In genomic region chr11:17734986-17735822, GRCh38 we compare ENCODE assay signal across 8 cellular contexts. TPM values are rescaled to one million over a fixed set of nuclear protein-coding genes. Genes with fewer than 3 reads are reported as not detected.
A peak's percentile ranks its signal among the peaks of the same experiment; 100 is the strongest.
DNase-seq lines count a peak whose midpoint lies in the region; ATAC-seq and TF ChIP-seq lines count a peak whose summit lies in the region.
"Had no signal": no experiment of that assay in that cellular context is flagged by ENCODE, and none has a peak within 500 bp of the region (broad histone marks: within the 10 kb centered on the region; RNA-seq: fewer than 3 reads in every experiment).

No MANE protein-coding gene starts in this region.

- H3K4me1 Mint-ChIP-seq in activated CD4-positive, alpha-beta memory T cell treated with anti-CD3 and anti-CD28 coated beads for 36 hours (ENCODE audit: low read depth) = peaks cover 7% of the 10 kb centered on the region
- H3K4me1 Mint-ChIP-seq in naive thymus-derived CD8-positive, alpha-beta T cell = peaks cover 2 to 10% (median 8%) of the 10 kb centered on the region in 4 donors

- intact Hi-C loops in activated CD4-positive, alpha-beta memory T cell treated with anti-CD3 and anti-CD28 coated beads for 36 hours (cut with micrococcal nuclease) = no loop called here

- DNase-seq in KBM-7 (peak; percentile 58), fibroblast of lung (ENCODE audit: low read depth in 2 of 2) (peak; percentile 61 to 79), OCI-M2 (lab: John Stamatoyannopoulos, UW; ENCODE audit: unreplicated experiment) (no peak)
- peak; percentile 58 for DNase-seq in activated CD4-positive, alpha-beta memory T cell treated with anti-CD3 and anti-CD28 coated beads for 36 hours
- peak in 4 of 10 donors; percentile 2 to 26 (median 14) for DNase-seq in naive thymus-derived CD8-positive, alpha-beta T cell

- in situ Hi-C loops in KBM-7 (cut with MboI; ENCODE audit: low pct_unique_long_range_greater_than_20kb, low sequenced_read_pairs) = loop anchor here (10.0 kb wide), 1 partner anchor 240 kb away; no protein-coding TSS in a partner anchor

- no peak overlapping the region for H2AFZ ChIP-seq in fibroblast of lung (ENCODE audit: low read length)

- H3K9me3 ChIP-seq in fibroblast of lung (ENCODE audit: control insufficient read depth, insufficient read depth, low read depth, low read length) (no peaks in the 10 kb centered on the region), thymus (ENCODE audit: control insufficient read depth) (no peaks in the 10 kb centered on the region)

- H3K9ac ChIP-seq in fibroblast of lung (ENCODE audit: insufficient read depth, low read length) = no peak overlapping the region

- H3K36me3 Mint-ChIP-seq in activated CD4-positive, alpha-beta memory T cell treated with anti-CD3 and anti-CD28 coated beads for 36 hours = no peaks in the 10 kb centered on the region
- H3K36me3 Mint-ChIP-seq in naive thymus-derived CD8-positive, alpha-beta T cell = no peaks in the 10 kb centered on the region

- peak overlapping the region in 1 of 4 experiments; percentile 39 for H3K4me3 ChIP-seq in fibroblast of lung (replicated peaks in 1 of 4; ENCODE audit: control extremely low read depth in 1 of 4, insufficient read depth in 1 of 4, low read depth in 3 of 4, low read length in 4 of 4)
- peak overlapping the region; percentile 44 for H3K4me3 ChIP-seq in thymus (ENCODE audit: low read length)

- H4K20me1 ChIP-seq in fibroblast of lung (ENCODE audit: control insufficient read depth, extremely low read depth, insufficient read depth, low read length) = no peaks in the 10 kb centered on the region

- H3K27me3 ChIP-seq in fibroblast of lung (ENCODE audit: control insufficient read depth, insufficient read depth, low read length) (peaks cover 41% of the 10 kb centered on the region), thymus (ENCODE audit: control insufficient read depth, insufficient read depth) (peaks cover 69% of the 10 kb centered on the region)

- no peak overlapping the region for H3K4me3 Mint-ChIP-seq in activated CD4-positive, alpha-beta memory T cell treated with anti-CD3 and anti-CD28 coated beads for 36 hours
- no peak overlapping the region for H3K4me3 Mint-ChIP-seq in naive thymus-derived CD8-positive, alpha-beta T cell

- no peak overlapping the region for H3K27ac Mint-ChIP-seq in activated CD4-positive, alpha-beta memory T cell treated with anti-CD3 and anti-CD28 coated beads for 36 hours
- no peak overlapping the region for H3K27ac Mint-ChIP-seq in naive thymus-derived CD8-positive, alpha-beta T cell

- CTCF ChIA-PET in activated CD4-positive, alpha-beta memory T cell treated with anti-CD3 and anti-CD28 coated beads for 36 hours (lab: Charles Lee) = interaction anchor here (1.1 to 6.7 kb wide), 2 partner anchors 244 to 474 kb away, joined by 3 to 168 read pairs; no protein-coding TSS in a partner anchor

- peaks cover 43% of the 10 kb centered on the region for H3K27me3 Mint-ChIP-seq in activated CD4-positive, alpha-beta memory T cell treated with anti-CD3 and anti-CD28 coated beads for 36 hours
- H3K27me3 Mint-ChIP-seq in naive thymus-derived CD8-positive, alpha-beta T cell = peaks cover 26 to 66% (median 44%) of the 10 kb centered on the region in 5 donors

- H3K27ac ChIP-seq in fibroblast of lung (ENCODE audit: insufficient read depth, low read length) (no peak overlapping the region), thymus (ENCODE audit: low read depth) (no peak overlapping the region)

- no peaks in the 10 kb centered on the region for H3K79me2 ChIP-seq in fibroblast of lung (ENCODE audit: control insufficient read depth, insufficient read depth, low read length)

- ATAC-seq in GM18498 (IDR thresholded peaks at IDR 0.05; ENCODE audit: unreplicated experiment) = peak; percentile 70
- ATAC-seq in naive thymus-derived CD8-positive, alpha-beta T cell = peak; percentile 47 to 78

- POLR2A ChIA-PET in activated CD4-positive, alpha-beta memory T cell treated with anti-CD3 and anti-CD28 coated beads for 36 hours (lab: Charles Lee) = interaction anchor here (0.7 kb wide), 1 partner anchor 13 kb away, joined by 3 read pairs; no protein-coding TSS in a partner anchor
- POLR2A ChIA-PET in naive thymus-derived CD8-positive, alpha-beta T cell (lab: Charles Lee) = no interaction called here

- no peaks in the 10 kb centered on the region for H3K4me1 ChIP-seq in fibroblast of lung (ENCODE audit: control insufficient read depth, extremely low read depth, insufficient read depth, low read length)
- peaks cover 3% of the 10 kb centered on the region for H3K4me1 ChIP-seq in thymus (ENCODE audit: control insufficient read depth, insufficient read depth, low read length)

- H3K9me3 Mint-ChIP-seq in activated CD4-positive, alpha-beta memory T cell treated with anti-CD3 and anti-CD28 coated beads for 36 hours = no peaks in the 10 kb centered on the region
- peaks cover 0 to 6% (median 0%) of the 10 kb centered on the region in 9 donors for H3K9me3 Mint-ChIP-seq in naive thymus-derived CD8-positive, alpha-beta T cell

- 2% methylated on average over 74 of the region's 74 CpGs for WGBS in thymus

- H3K36me3 ChIP-seq in fibroblast of lung (ENCODE audit: control insufficient read depth, insufficient read depth, low read length) = no peaks in the 10 kb centered on the region
- H3K36me3 ChIP-seq in thymus (ENCODE audit: control insufficient read depth, insufficient read depth) = no peaks in the 10 kb centered on the region

- no peak for TF ChIP-seq CTCF in fibroblast of lung (conservative IDR thresholded peaks at IDR 0.05 in 1 of 2, IDR thresholded peaks at IDR 0.05 in 1 of 2; ENCODE audit: low read depth in 1 of 2, low read length in 2 of 2)

- peak overlapping the region; percentile 35 for H3K4me2 ChIP-seq in fibroblast of lung (ENCODE audit: extremely low read depth, insufficient read depth, low read length)

RNA-seq across cellular contexts. Expression of gene KCNC1, which starts 0.6 kb away (rescaled TPM):
- not detected for total RNA-seq in activated CD4-positive, alpha-beta memory T cell treated with anti-CD3 and anti-CD28 coated beads for 36 hours
- total RNA-seq in fibroblast of lung = under 0.01 TPM in 1 of 2 replicates, not detected in the other
- polyA plus RNA-seq in fibroblast of lung (not detected in 2 replicates), thymus (0.30 TPM)
- not detected in 2 replicates for polyA plus RNA-seq in fibroblast of lung (2012)
- polyA minus RNA-seq in fibroblast of lung (ENCODE audit: low replicate concordance) = not detected in 2 replicates
- total RNA-seq in naive thymus-derived CD8-positive, alpha-beta T cell = not detected
- polyA plus RNA-seq in naive thymus-derived CD8-positive, alpha-beta T cell = under 1 TPM in 1 of 3 donors, not detected in 2; 0.60 TPM

RNA-seq across cellular contexts. Expression of gene MYOD1, which starts 15.8 kb away (rescaled TPM):
- not detected for total RNA-seq in activated CD4-positive, alpha-beta memory T cell treated with anti-CD3 and anti-CD28 coated beads for 36 hours
- total RNA-seq in fibroblast of lung = not detected in 2 replicates
- polyA plus RNA-seq in fibroblast of lung (not detected in 2 replicates), thymus (0.43 TPM)
- polyA plus RNA-seq in fibroblast of lung (2012) = not detected in 2 replicates
- not detected in 2 replicates for polyA minus RNA-seq in fibroblast of lung (ENCODE audit: low replicate concordance)
- not detected for total RNA-seq in naive thymus-derived CD8-positive, alpha-beta T cell
- polyA plus RNA-seq in naive thymus-derived CD8-positive, alpha-beta T cell = not detected
- total RNA-seq: temporal lobe had no signal
